27 cellular contexts compared by ENCODE assay signal in the genomic region with DNA sequence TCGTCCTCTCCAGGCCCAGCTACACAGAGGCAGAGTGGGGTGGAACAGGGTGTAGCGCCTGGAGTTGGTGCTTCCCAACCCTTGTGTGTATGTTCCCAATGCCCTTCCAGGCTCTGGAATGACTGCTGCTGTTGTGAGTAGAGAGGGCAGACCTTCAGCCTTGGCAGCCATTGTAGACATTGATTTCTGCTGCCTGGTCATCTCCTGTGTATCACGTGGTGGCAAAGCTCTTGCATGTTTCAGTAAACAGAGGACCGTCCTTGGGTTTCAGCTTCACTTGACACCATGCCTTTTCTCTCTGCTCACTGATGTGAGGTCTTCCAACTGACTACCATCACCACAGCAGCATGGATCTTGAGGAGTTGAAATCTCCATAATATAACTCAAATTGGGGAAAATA.
"Had no signal": no experiment of that assay in that cellular context is flagged by ENCODE, and none has a peak within 500 bp of the region (broad histone marks: within the 10 kb centered on the region; RNA-seq: fewer than 3 reads in every experiment).

No MANE protein-coding gene starts in this region.

- H3K4me3 Mint-ChIP-seq: dendritic cell treated with granulocyte-macrophage colony-stimulating factor and Interleukin-4, amounts not matched to agents 40 ng/mL and 50 ng/mL, for 4 days; effector memory CD8-positive, alpha-beta T cell; endodermal cell; immature natural killer cell; mesothelial cell of epicardium; naive B cell; naive thymus-derived CD8-positive, alpha-beta T cell had no signal

- H3K4me2 ChIP-seq: hepatocyte had no signal

- H3K27ac ChIP-seq: colonic mucosa, epithelial cell of prostate, esophagus muscularis mucosa, foreskin keratinocyte, gastroesophageal sphincter, heart left ventricle, hepatocyte, left lung, lower lobe of right lung had no signal

- H3K36me3 ChIP-seq: colonic mucosa, esophagus muscularis mucosa, gastroesophageal sphincter, heart left ventricle, left lung, lower lobe of right lung had no signal

- H3K4me1 Mint-ChIP-seq: endodermal cell, immature natural killer cell, mesothelial cell of epicardium had no signal

- H2AFZ ChIP-seq: hepatocyte had no signal

- H3K79me2 ChIP-seq: hepatocyte had no signal

- H3K36me3 Mint-ChIP-seq: immature natural killer cell, mesothelial cell of epicardium, naive B cell had no signal

- ATAC-seq: effector memory CD8-positive, alpha-beta T cell; foreskin keratinocyte; gastroesophageal sphincter; heart left ventricle; left colon; left lung; left ventricle myocardium superior; lower lobe of right lung; mucosa of descending colon; naive thymus-derived CD8-positive, alpha-beta T cell had no signal

- H3K9me3 ChIP-seq: colonic mucosa, esophagus muscularis mucosa, gastroesophageal sphincter, heart left ventricle, left lung, lower lobe of right lung, mucosa of descending colon had no signal

- H3K4me3 ChIP-seq: colonic mucosa, esophagus muscularis mucosa, gastroesophageal sphincter, heart left ventricle, hepatocyte, left lung, lower lobe of right lung, mucosa of descending colon had no signal

- H3K9me3 Mint-ChIP-seq: dendritic cell treated with granulocyte-macrophage colony-stimulating factor and Interleukin-4, amounts not matched to agents 40 ng/mL and 50 ng/mL, for 4 days; immature natural killer cell had no signal

- H3K27me3 Mint-ChIP-seq: naive thymus-derived CD8-positive, alpha-beta T cell had no signal

- H3K27ac Mint-ChIP-seq: dendritic cell treated with granulocyte-macrophage colony-stimulating factor and Interleukin-4, amounts not matched to agents 40 ng/mL and 50 ng/mL, for 4 days; effector memory CD8-positive, alpha-beta T cell; endodermal cell; immature natural killer cell; mesothelial cell of epicardium; naive B cell; naive thymus-derived CD8-positive, alpha-beta T cell had no signal

- H3K4me1 ChIP-seq: colonic mucosa, foreskin keratinocyte, heart left ventricle, left lung, lower lobe of right lung had no signal

- H3K27me3 ChIP-seq: colonic mucosa, esophagus muscularis mucosa, foreskin keratinocyte, gastroesophageal sphincter, heart left ventricle, hepatocyte, left lung had no signal

- DNase-seq: colonic mucosa; cortex of kidney; effector CD8-positive, alpha-beta T cell; effector memory CD8-positive, alpha-beta T cell; endodermal cell; erythroblast; foreskin keratinocyte; heart left ventricle; hypothalamus; immature natural killer cell; islet precursor cell; kidney; kidney glomerular epithelial cell; left colon; left lung; left ventricle myocardium superior; lower lobe of right lung; mesenchymal stem cell; mucosa of descending colon; naive B cell; naive thymus-derived CD8-positive, alpha-beta T cell had no signal
